Comparison of ENCODE assay signal across 14 cellular contexts in the genomic region with DNA sequence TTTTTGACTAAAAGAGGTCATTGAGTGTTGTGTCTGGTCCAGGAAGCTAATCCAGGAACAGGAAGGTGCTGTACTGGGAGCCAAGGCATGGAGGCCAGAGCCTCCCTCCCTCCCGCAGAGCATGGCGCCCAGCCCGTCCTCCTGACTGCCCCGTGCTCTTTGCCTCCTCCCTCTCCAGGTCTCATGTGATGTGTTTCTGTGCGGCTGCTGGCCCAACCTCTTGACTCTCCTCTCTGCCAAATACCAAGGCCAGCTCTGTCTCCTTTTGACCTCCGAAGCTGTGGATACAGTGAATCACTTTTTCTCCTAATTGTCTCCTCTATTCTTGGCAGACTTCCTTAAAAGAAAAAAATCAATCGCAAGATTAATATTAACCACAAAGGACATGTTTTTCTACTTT.
DNase-seq lines count a peak whose midpoint lies in the region; ATAC-seq and TF ChIP-seq lines count a peak whose summit lies in the region.
"Had no signal": no experiment of that assay in that cellular context is flagged by ENCODE, and none has a peak within 500 bp of the region (broad histone marks: within the 10 kb centered on the region; RNA-seq: fewer than 3 reads in every experiment).

No MANE protein-coding gene starts in this region.

- ATAC-seq in GM18861 (IDR thresholded peaks at IDR 0.05; ENCODE audit: unreplicated experiment): no peak
- ATAC-seq: foreskin keratinocyte had no signal

- H3K27me3 Mint-ChIP-seq in osteocyte (ENCODE audit: unreplicated experiment): peaks cover 13% of the 10 kb centered on the region
- H3K27me3 Mint-ChIP-seq: naive B cell had no signal

- DNase-seq in RPMI7951 (ENCODE audit: low read depth) (peak; percentile 65), fibroblast of villous mesenchyme (ENCODE audit: low read depth) (peak; percentile 32), osteocyte (ENCODE audit: extremely low spot score, unreplicated experiment) (peak; percentile 68), HEK293T (ENCODE audit: extremely low spot score) (no peak), SKM-1 (lab: John Stamatoyannopoulos, UW; ENCODE audit: unreplicated experiment) (no peak), NCI-H748 treated with DMSO at 0.1 percent for 48 hours (lab: John Stamatoyannopoulos, UW) (no peak)
- DNase-seq: activated CD4-positive, alpha-beta memory T cell treated with anti-CD3 and anti-CD28 coated beads for 36 hours; foreskin keratinocyte; naive B cell; NCI-H2171 treated with DMSO at 0.1 percent for 48 hours; SJCRH30; stimulated activated CD4-positive, alpha-beta T cell treated with anti-CD3 and anti-CD28 coated beads, Interleukin-4, amount 100 ng/mL, for 4 hours had no signal

- peak overlapping the region; percentile 29; the same call in 1 of the 2 replicates for H3K4me3 ChIP-seq in ACC112 (ENCODE audit: low read depth, low read length)
- no peak overlapping the region for H3K4me3 ChIP-seq in fibroblast of villous mesenchyme (ENCODE audit: low read depth, low read length)
- H3K4me3 ChIP-seq: SJCRH30 had no signal

- peaks cover 12% of the 10 kb centered on the region for H3K4me1 ChIP-seq in ACC112 (ENCODE audit: control insufficient read depth, insufficient read depth, low read length, unreplicated experiment)
- H3K4me1 ChIP-seq: foreskin keratinocyte, SJCRH30 had no signal

- no peak overlapping the region for H3K27ac Mint-ChIP-seq in osteocyte (ENCODE audit: unreplicated experiment)
- H3K27ac Mint-ChIP-seq: activated CD4-positive, alpha-beta memory T cell treated with anti-CD3 and anti-CD28 coated beads for 36 hours had no signal

- TF ChIP-seq CTCF in fibroblast of villous mesenchyme (IDR thresholded peaks at IDR 0.05; ENCODE audit: insufficient read depth, low read depth, low read length): no peak
- TF ChIP-seq CTCF in osteocyte (IDR thresholded peaks at IDR 0.05): no peak

- H3K36me3 ChIP-seq in ACC112 (ENCODE audit: insufficient read depth, low read length): no peaks in the 10 kb centered on the region
- H3K36me3 ChIP-seq: SJCRH30 had no signal

- H3K27me3 ChIP-seq in ACC112 (ENCODE audit: insufficient read depth, low read length): peaks cover 5% of the 10 kb centered on the region
- H3K27me3 ChIP-seq: SJCRH30 had no signal

- no peaks in the 10 kb centered on the region for H3K9me3 Mint-ChIP-seq in osteocyte (ENCODE audit: unreplicated experiment)
- H3K9me3 Mint-ChIP-seq: activated CD4-positive, alpha-beta memory T cell treated with anti-CD3 and anti-CD28 coated beads for 36 hours; naive B cell had no signal

- CTCF ChIA-PET in HEK293T (lab: Yijun Ruan, JAX): no interaction called here

- H3K36me3 Mint-ChIP-seq in osteocyte (ENCODE audit: unreplicated experiment): no peaks in the 10 kb centered on the region
- H3K36me3 Mint-ChIP-seq: activated CD4-positive, alpha-beta memory T cell treated with anti-CD3 and anti-CD28 coated beads for 36 hours; naive B cell had no signal

- no peak overlapping the region for H3K4me3 Mint-ChIP-seq in osteocyte (ENCODE audit: unreplicated experiment)
- H3K4me3 Mint-ChIP-seq: activated CD4-positive, alpha-beta memory T cell treated with anti-CD3 and anti-CD28 coated beads for 36 hours had no signal

- peak overlapping the region; percentile 75 for H2AFZ ChIP-seq in ACC112 (ENCODE audit: low read length, unreplicated experiment)

- H3K4me1 Mint-ChIP-seq in osteocyte (ENCODE audit: unreplicated experiment): no peaks in the 10 kb centered on the region

- no peaks in the 10 kb centered on the region for H3K79me2 ChIP-seq in ACC112 (ENCODE audit: control insufficient read depth, insufficient read depth, low read length, unreplicated experiment)

- POLR2A ChIA-PET in HEK293T (lab: Yijun Ruan, JAX): no interaction called here

- peak overlapping the region; percentile 25; the same call in 1 of the 2 replicates for H3K27ac ChIP-seq in ACC112 (ENCODE audit: low read depth, low read length)
- H3K27ac ChIP-seq: foreskin keratinocyte, SJCRH30 had no signal

TF ChIP-seq in HEK293T, 16 proteins besides CTCF, POLR2A, EP300 and RAD21:
- TF ChIP-seq ELF4 (IDR thresholded peaks at IDR 0.05) (no peak), BHLHE40 (IDR thresholded peaks at IDR 0.05; ENCODE audit: borderline replicate concordance) (no peak), FOXA1 (IDR thresholded peaks at IDR 0.05) (no peak), ZNF384 (IDR thresholded peaks at IDR 0.05) (no peak), CTBP1 (IDR thresholded peaks at IDR 0.05; ENCODE audit: borderline replicate concordance) (no peak), NFRKB (IDR thresholded peaks at IDR 0.05) (no peak), HDGF (IDR thresholded peaks at IDR 0.05; ENCODE audit: borderline replicate concordance) (no peak), SP1 (IDR thresholded peaks at IDR 0.05) (no peak), SUZ12 (IDR thresholded peaks at IDR 0.05) (no peak), FOXK2 (IDR thresholded peaks at IDR 0.05) (no peak), ARNT (IDR thresholded peaks at IDR 0.05) (no peak), FOXM1 (IDR thresholded peaks at IDR 0.05; ENCODE audit: borderline replicate concordance) (no peak), TARDBP (IDR thresholded peaks at IDR 0.05) (no peak)
- TF ChIP-seq, protein P1, sequence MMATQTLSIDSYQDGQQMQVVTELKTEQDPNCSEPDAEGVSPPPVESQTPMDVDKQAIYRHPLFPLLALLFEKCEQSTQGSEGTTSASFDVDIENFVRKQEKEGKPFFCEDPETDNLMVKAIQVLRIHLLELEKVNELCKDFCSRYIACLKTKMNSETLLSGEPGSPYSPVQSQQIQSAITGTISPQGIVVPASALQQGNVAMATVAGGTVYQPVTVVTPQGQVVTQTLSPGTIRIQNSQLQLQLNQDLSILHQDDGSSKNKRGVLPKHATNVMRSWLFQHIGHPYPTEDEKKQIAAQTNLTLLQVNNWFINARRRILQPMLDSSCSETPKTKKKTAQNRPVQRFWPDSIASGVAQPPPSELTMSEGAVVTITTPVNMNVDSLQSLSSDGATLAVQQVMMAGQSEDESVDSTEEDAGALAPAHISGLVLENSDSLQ (IDR thresholded peaks at IDR 0.05): no peak

Comparison
In these comparisons a context has a peak if more than half of its experiments do, and no peak if none do; other contexts are left out.
1. DNase-seq: peak in RPMI7951 (single experiment), fibroblast of villous mesenchyme (single experiment) and osteocyte (single experiment); none in HEK293T (single experiment), SKM-1 (single experiment) and NCI-H748 treated with DMSO at 0.1 percent for 48 hours (single experiment).